8 cellular contexts compared by ENCODE assay signal in genomic region chr1:193121616-193122593, GRCh38. TPM values are rescaled to one million over a fixed set of nuclear protein-coding genes. Genes with fewer than 3 reads are reported as not detected.
A peak's percentile ranks its signal among the peaks of the same experiment; 100 is the strongest.
DNase-seq lines count a peak whose midpoint lies in the region; ATAC-seq and TF ChIP-seq lines count a peak whose summit lies in the region.

TSS of gene CDC73 (plus strand) at chr1:193122031. CDS start at chr1:193122201, 170 bp downstream.

- TF ChIP-seq CTCF in GM12874 (IDR thresholded peaks at IDR 0.05; ENCODE audit: insufficient read depth, low read depth, low read length) (peak; percentile 94), type B pancreatic cell (conservative IDR thresholded peaks at IDR 0.05) (peak; percentile 99)

- peaks cover 17% of the 10 kb centered on the region for H3K4me1 Mint-ChIP-seq in type B pancreatic cell (ENCODE audit: unreplicated experiment)

- peak; percentile 93 for ATAC-seq in HG02763 (IDR thresholded peaks at IDR 0.05; ENCODE audit: unreplicated experiment)
- ATAC-seq in Right ventricle myocardium superior (ENCODE audit: poor library complexity) = peak; percentile 99

- peak; percentile 98 to 100 (median 98) for DNase-seq in NCI-H1417 (lab: John Stamatoyannopoulos, UW)
- DNase-seq in SW 1271 (lab: John Stamatoyannopoulos, UW) = peak; percentile 63 to 86
- peak; percentile 97 for DNase-seq in activated naive CD8-positive, alpha-beta T cell treated with anti-CD3 and anti-CD28 coated beads, Interleukin-2, amount 50 U/mL, for 16 hours (ENCODE audit: low read depth, low spot score)
- peak; percentile 99 for DNase-seq in Right ventricle myocardium superior
- DNase-seq in pons (ENCODE audit: low spot score) = peak; percentile 90
- DNase-seq in type B pancreatic cell (ENCODE audit: extremely low spot score, unreplicated experiment) = peak; percentile 99

- H3K4me3 Mint-ChIP-seq in type B pancreatic cell = peak within 1 kb of the TSS; percentile 94

- peaks cover 5% of the 10 kb centered on the region for H3K27me3 Mint-ChIP-seq in type B pancreatic cell

- H3K27ac Mint-ChIP-seq in type B pancreatic cell = peak within 1 kb of the TSS; percentile 98

- no peaks in the 10 kb centered on the region for H3K9me3 Mint-ChIP-seq in type B pancreatic cell

- H3K36me3 Mint-ChIP-seq in type B pancreatic cell = peaks cover 5% of the 10 kb centered on the region

- intact Hi-C loops in Right ventricle myocardium superior (cut with DNase I) = loop anchor here (10.0 kb wide), 2 partner anchors 57 to 647 kb away; no protein-coding TSS in a partner anchor

RNA-seq across cellular contexts. Expression of gene CDC73, which starts in this region (rescaled TPM):
- total RNA-seq in Right ventricle myocardium superior = 52.9 TPM
- 43.3 and 57.5 TPM in 2 replicates for total RNA-seq in type B pancreatic cell (ENCODE audit: low replicate concordance)

Comparison
In these comparisons a context has a peak if more than half of its experiments do, and no peak if none do; other contexts are left out.
1. Peak in every context shown above with its lines: DNase-seq and ATAC-seq.